10 cellular contexts compared by ENCODE assay signal in the genomic region with DNA sequence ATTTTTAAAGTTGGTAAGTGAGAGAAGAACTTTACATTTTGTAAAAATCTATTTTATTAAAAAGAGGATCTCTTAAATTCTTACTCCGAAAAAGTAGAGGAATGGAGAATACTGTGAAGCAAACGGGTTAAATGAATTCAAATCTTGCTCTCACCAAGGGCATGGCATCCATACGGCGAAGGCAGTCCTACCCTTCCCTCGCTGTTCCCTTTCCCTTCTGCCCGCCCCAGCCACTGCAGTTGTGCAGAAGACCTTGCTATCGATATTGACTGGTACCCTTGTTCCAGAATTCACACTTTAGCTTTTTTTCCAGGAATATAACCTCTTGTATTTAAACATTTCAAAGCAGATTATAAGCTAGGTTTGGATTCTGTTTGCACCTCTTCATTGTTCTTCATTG.
"Had no signal": no experiment of that assay in that cellular context is flagged by ENCODE, and none has a peak within 500 bp of the region (broad histone marks: within the 10 kb centered on the region; RNA-seq: fewer than 3 reads in every experiment).

No MANE protein-coding gene starts in this region.

- H3K4me3 Mint-ChIP-seq: activated CD4-positive, alpha-beta memory T cell treated with anti-CD3 and anti-CD28 coated beads, Interleukin-2, amount 10 ng/mL, durations not matched to agents 7 days and 5 days; activated CD4-positive, alpha-beta T cell treated with anti-CD3 and anti-CD28 coated beads, Interleukin-2, amount 10 ng/mL, durations not matched to agents 7 days and 5 days; activated naive CD8-positive, alpha-beta T cell treated with anti-CD3 and anti-CD28 coated beads, Interleukin-2, amount 10 ng/mL, durations not matched to agents 7 days and 5 days; activated T-cell treated with anti-CD3 and anti-CD28 coated beads, Interleukin-2, amount 50 U/mL, for 72 hours; T-cell had no signal

- H3K4me1 Mint-ChIP-seq: activated CD4-positive, alpha-beta memory T cell treated with anti-CD3 and anti-CD28 coated beads, Interleukin-2, amount 10 ng/mL, durations not matched to agents 7 days and 5 days had no signal

- H3K27me3 Mint-ChIP-seq: activated CD4-positive, alpha-beta memory T cell treated with anti-CD3 and anti-CD28 coated beads, Interleukin-2, amount 10 ng/mL, durations not matched to agents 7 days and 5 days had no signal

- H3K27me3 ChIP-seq: adrenal gland had no signal

- H3K36me3 Mint-ChIP-seq: activated naive CD8-positive, alpha-beta T cell treated with anti-CD3 and anti-CD28 coated beads, Interleukin-2, amount 10 ng/mL, durations not matched to agents 7 days and 5 days; T-cell had no signal

- H3K9me3 Mint-ChIP-seq: activated CD4-positive, alpha-beta memory T cell treated with anti-CD3 and anti-CD28 coated beads, Interleukin-2, amount 10 ng/mL, durations not matched to agents 7 days and 5 days; activated CD4-positive, alpha-beta T cell treated with anti-CD3 and anti-CD28 coated beads, Interleukin-2, amount 10 ng/mL, durations not matched to agents 7 days and 5 days; activated naive CD8-positive, alpha-beta T cell treated with anti-CD3 and anti-CD28 coated beads, Interleukin-2, amount 10 ng/mL, durations not matched to agents 7 days and 5 days; activated T-cell treated with anti-CD3 and anti-CD28 coated beads, Interleukin-2, amount 50 U/mL, for 72 hours; activated T-helper 2 cell treated with anti-CD3 and anti-CD28 coated beads, Interferon-gamma antibody, Interleukin-2, Interleukin-4, amounts not matched to agents 10 μg/mL and 5 μg/mL and 100 μg/mL, durations not matched to agents 14 hours and 24 hours and 36 hours; T-cell had no signal

- H2AFZ ChIP-seq: PC-9 had no signal

- H3K36me3 ChIP-seq: adrenal gland had no signal

- H3K27ac Mint-ChIP-seq: activated CD4-positive, alpha-beta memory T cell treated with anti-CD3 and anti-CD28 coated beads, Interleukin-2, amount 10 ng/mL, durations not matched to agents 7 days and 5 days; activated CD4-positive, alpha-beta T cell treated with anti-CD3 and anti-CD28 coated beads, Interleukin-2, amount 10 ng/mL, durations not matched to agents 7 days and 5 days; activated naive CD8-positive, alpha-beta T cell treated with anti-CD3 and anti-CD28 coated beads, Interleukin-2, amount 10 ng/mL, durations not matched to agents 7 days and 5 days; activated T-cell treated with anti-CD3 and anti-CD28 coated beads, Interleukin-2, amount 50 U/mL, for 72 hours; activated T-helper 2 cell treated with anti-CD3 and anti-CD28 coated beads, Interferon-gamma antibody, Interleukin-2, Interleukin-4, amounts not matched to agents 10 μg/mL and 5 μg/mL and 100 μg/mL, durations not matched to agents 14 hours and 24 hours and 36 hours; T-cell had no signal

- H3K4me1 ChIP-seq: adrenal gland had no signal

- DNase-seq: activated CD4-positive, alpha-beta T cell treated with anti-CD3 and anti-CD28 coated beads, Interleukin-2, amount 10 ng/mL, durations not matched to agents 7 days and 5 days; activated naive CD4-positive, alpha-beta T cell treated with anti-CD3 and anti-CD28 coated beads, Interleukin-2, amount 50 U/mL, for 16 hours; activated T-cell treated with anti-CD3 and anti-CD28 coated beads, Interleukin-2, amount 50 U/mL, for 72 hours had no signal

- H3K27ac ChIP-seq: adrenal gland, PC-9, VCaP had no signal
